In genomic region chr13:36418022-36418805, GRCh38 we compare ENCODE assay signal across 7 cellular contexts.
A peak's percentile ranks its signal among the peaks of the same experiment; 100 is the strongest.
DNase-seq lines count a peak whose midpoint lies in the region; ATAC-seq and TF ChIP-seq lines count a peak whose summit lies in the region.

No MANE protein-coding gene starts in this region.

- no peaks in the 10 kb centered on the region for H3K9me3 ChIP-seq in RWPE2 (ENCODE audit: severe bottlenecking)

- H3K27me3 ChIP-seq in RWPE2 (ENCODE audit: insufficient read depth, poor library complexity, severe bottlenecking), result no peaks in the 10 kb centered on the region

- no peaks in the 10 kb centered on the region for H3K36me3 ChIP-seq in RWPE2 (ENCODE audit: low read depth)

- no peak overlapping the region for H3K27ac ChIP-seq in RWPE2 (ENCODE audit: poor library complexity, severe bottlenecking)

- peaks cover 8% of the 10 kb centered on the region for H3K4me1 ChIP-seq in RWPE2 (ENCODE audit: insufficient read depth, poor library complexity, severe bottlenecking)

- TF ChIP-seq CTCF in RWPE2 (IDR thresholded peaks at IDR 0.05; ENCODE audit: poor library complexity, severe bottlenecking) (no peak), fibroblast of pulmonary artery (IDR thresholded peaks at IDR 0.05; ENCODE audit: low read length, missing control alignments) (no peak), GM20000 (IDR thresholded peaks at IDR 0.05; ENCODE audit: extremely low read depth, missing control alignments) (no peak)

- H3K4me3 ChIP-seq in RWPE2 (ENCODE audit: severe bottlenecking) (no peak overlapping the region), fibroblast of pulmonary artery (replicated peaks; ENCODE audit: low read depth, low read length) (peak overlapping the region; percentile 37)

- DNase-seq in RWPE2 (ENCODE audit: low spot score) (no peak), fibroblast of pulmonary artery (ENCODE audit: low read depth) (peak; percentile 77), NCI-H1105 (lab: John Stamatoyannopoulos, UW) (no peak), NCI-H128 (lab: John Stamatoyannopoulos, UW; ENCODE audit: unreplicated experiment) (no peak), GM20000 (ENCODE audit: low spot score) (no peak)

- ATAC-seq in GM19372 (IDR thresholded peaks at IDR 0.05; ENCODE audit: low read depth, unreplicated experiment) (peak; percentile 71), HG03060 (IDR thresholded peaks at IDR 0.05; ENCODE audit: low read depth, unreplicated experiment) (peak; percentile 91), RWPE2 (ENCODE audit: low read depth) (peak; percentile 64)
